Comparison of ENCODE assay signal across 8 cellular contexts in genomic region chr2:69437751-69438154, GRCh38. TPM values are rescaled to one million over a fixed set of nuclear protein-coding genes. Genes with fewer than 3 reads are reported as not detected.
DNase-seq lines count a peak whose midpoint lies in the region; ATAC-seq and TF ChIP-seq lines count a peak whose summit lies in the region.

No MANE protein-coding gene starts in this region.

- peak overlapping the region; percentile 97 for H3K4me3 Mint-ChIP-seq in activated T-cell treated with anti-CD3 and anti-CD28 coated beads, Interleukin-2, amount 50 U/mL, for 24 hours

- TF ChIP-seq CTCF in fibroblast of the aortic adventitia (IDR thresholded peaks at IDR 0.05; ENCODE audit: insufficient read depth, low read length) (no peak), ovary (IDR thresholded peaks at IDR 0.05) (no peak)

- H3K4me1 ChIP-seq in ovary (ENCODE audit: insufficient read depth): peaks cover 13% of the 10 kb centered on the region

- no peaks in the 10 kb centered on the region for H3K27me3 ChIP-seq in ovary

- intact Hi-C loops in ovary (cut with DNase I): no loop called here

- H3K36me3 ChIP-seq in ovary: no peaks in the 10 kb centered on the region

- H3K36me3 Mint-ChIP-seq in activated T-cell treated with anti-CD3 and anti-CD28 coated beads, Interleukin-2, amount 50 U/mL, for 24 hours (ENCODE audit: low read depth): peaks cover 16% of the 10 kb centered on the region

- H3K27me3 Mint-ChIP-seq in activated T-cell treated with anti-CD3 and anti-CD28 coated beads, Interleukin-2, amount 50 U/mL, for 24 hours: no peaks in the 10 kb centered on the region

- H3K27ac ChIP-seq in ovary: peak overlapping the region; percentile 92 to 93

- ATAC-seq in SK-N-SH treated with all-trans-retinoic acid at 6 μM for 48 hours: peak; percentile 43

- H3K27ac Mint-ChIP-seq in activated T-cell treated with anti-CD3 and anti-CD28 coated beads, Interleukin-2, amount 50 U/mL, for 24 hours: peak overlapping the region; percentile 93

- peaks cover 33% of the 10 kb centered on the region for H3K4me1 Mint-ChIP-seq in activated T-cell treated with anti-CD3 and anti-CD28 coated beads, Interleukin-2, amount 50 U/mL, for 24 hours (ENCODE audit: low read depth)

- peak overlapping the region; percentile 88 for H3K4me3 ChIP-seq in fibroblast of the aortic adventitia (ENCODE audit: low read depth, low read length)
- peak overlapping the region; percentile 66 for H3K4me3 ChIP-seq in ovary

- no peak for TF ChIP-seq EP300 in ovary (IDR thresholded peaks at IDR 0.05)

- WGBS in ovary, 3 donors: 47 to 65% (median 61%) methylated on average over 7 of the region's 7 CpGs

- no peak for TF ChIP-seq POLR2A in ovary (IDR thresholded peaks at IDR 0.05)

- peaks cover 11% of the 10 kb centered on the region for H3K9me3 Mint-ChIP-seq in activated T-cell treated with anti-CD3 and anti-CD28 coated beads, Interleukin-2, amount 50 U/mL, for 24 hours

- H3K9me3 ChIP-seq in ovary: no peaks in the 10 kb centered on the region

- DNase-seq in activated T-cell treated with anti-CD3 and anti-CD28 coated beads, Interleukin-2, amount 50 U/mL, for 24 hours: no peak
- no peak for DNase-seq in activated T-cell treated with anti-CD3 and anti-CD28 coated beads for 4 hours
- no peak for DNase-seq in fibroblast of the aortic adventitia (ENCODE audit: low read depth)
- peak in 3 of 5 donors; percentile 50 to 73 (median 67) for DNase-seq in ovary
- DNase-seq in NCI-H526 treated with DMSO at 0.1 percent for 48 hours (lab: John Stamatoyannopoulos, UW): no peak
- no peak for DNase-seq in foreskin melanocyte
- DNase-seq in GF-D8 (lab: John Stamatoyannopoulos, UW): no peak

TF ChIP-seq in SK-N-SH treated with all-trans-retinoic acid at 6 μM for 48 hours, 23 proteins besides CTCF, POLR2A, EP300 and RAD21:
- TF ChIP-seq POU6F1 (CRISPR knock-in tag; IDR thresholded peaks at IDR 0.05; ENCODE audit: borderline replicate concordance, low read depth): no peak
- no peak for TF ChIP-seq TOX (CRISPR knock-in tag; IDR thresholded peaks at IDR 0.05; ENCODE audit: borderline replicate concordance)
- no peak for TF ChIP-seq PATZ1 (CRISPR knock-in tag; IDR thresholded peaks at IDR 0.05; ENCODE audit: borderline replicate concordance)
- no peak for TF ChIP-seq CREB5 (CRISPR knock-in tag; IDR thresholded peaks at IDR 0.05; ENCODE audit: low read depth)
- no peak for TF ChIP-seq ZNF565 (CRISPR knock-in tag; conservative IDR thresholded peaks at IDR 0.05; ENCODE audit: low read depth)
- no peak for TF ChIP-seq ZNF70 (CRISPR knock-in tag; IDR thresholded peaks at IDR 0.05)
- TF ChIP-seq ZC3H10 (CRISPR knock-in tag; IDR thresholded peaks at IDR 0.05): no peak
- TF ChIP-seq RARB (CRISPR knock-in tag; IDR thresholded peaks at IDR 0.05): no peak
- no peak for TF ChIP-seq OSR1 (CRISPR knock-in tag; IDR thresholded peaks at IDR 0.05)
- TF ChIP-seq CSDC2 (CRISPR knock-in tag; IDR thresholded peaks at IDR 0.05): no peak
- no peak; the same call in 1 of the 2 replicates for TF ChIP-seq ZFP30 (CRISPR knock-in tag; IDR thresholded peaks at IDR 0.05)
- TF ChIP-seq ZNF8 (CRISPR knock-in tag; IDR thresholded peaks at IDR 0.05): no peak

RNA-seq across cellular contexts. Expression of gene NFU1, which starts 0.5 kb away (rescaled TPM):
- total RNA-seq in fibroblast of the aortic adventitia (ENCODE audit: low replicate concordance) (54.0 and 171 TPM in 2 replicates), ovary (10 to 100 TPM; 39.0 to 53.8 (median 44.2) TPM)
- polyA plus RNA-seq in ovary: 10 to 100 TPM; 50.7 to 59.5 TPM

RNA-seq across cellular contexts. Expression of gene GFPT1, which starts 50.7 kb away (rescaled TPM):
- total RNA-seq in fibroblast of the aortic adventitia (ENCODE audit: low replicate concordance) (47.4 and 72.0 TPM in 2 replicates), ovary (10 to 100 TPM; 18.8 to 39.5 (median 31.1) TPM)
- polyA plus RNA-seq in ovary: 10 to 100 TPM in 1 of 2 donors, 1 to 10 TPM in 1; 6.9 to 19.4 TPM

Comparison
In these comparisons a context has a peak if more than half of its experiments do, and no peak if none do; other contexts are left out.
1. DNase-seq: peak in ovary (3 of 5); none in activated T-cell treated with anti-CD3 and anti-CD28 coated beads, Interleukin-2, amount 50 U/mL, for 24 hours (single experiment), activated T-cell treated with anti-CD3 and anti-CD28 coated beads for 4 hours (single experiment), fibroblast of the aortic adventitia (single experiment), NCI-H526 treated with DMSO at 0.1 percent for 48 hours (single experiment), foreskin melanocyte (single experiment) and GF-D8 (single experiment).